1 cellular context compared by ENCODE assay signal in genomic region chr12:93347054-93347786, GRCh38.
TF ChIP-seq lines count a peak whose summit lies in the region.

No MANE protein-coding gene starts in this region.

TF ChIP-seq in H1, 55 proteins besides CTCF, POLR2A, EP300 and RAD21 (continued from another document):
- no peak for TF ChIP-seq ATF2 (IDR thresholded peaks at IDR 0.05; ENCODE audit: low read length)
